In genomic region chr7:87474046-87474445, GRCh38 we compare ENCODE assay signal across 10 cellular contexts. TPM values are rescaled to one million over a fixed set of nuclear protein-coding genes. Genes with fewer than 3 reads are reported as not detected.
DNase-seq lines count a peak whose midpoint lies in the region; TF ChIP-seq lines count a peak whose summit lies in the region.
"Had no signal": no experiment of that assay in that cellular context is flagged by ENCODE, and none has a peak within 500 bp of the region (broad histone marks: within the 10 kb centered on the region; RNA-seq: fewer than 3 reads in every experiment).

No MANE protein-coding gene starts in this region.

- peak overlapping the region; percentile 64 for H3K4me3 Mint-ChIP-seq in mesothelial cell of epicardium

- H3K27me3 Mint-ChIP-seq in mesothelial cell of epicardium (ENCODE audit: low read depth): peaks cover 27% of the 10 kb centered on the region

- DNase-seq in SJSA1 (ENCODE audit: low read depth in 1 of 2, low spot score in 2 of 2): peak in 1 of 2 experiments; percentile 12
- DNase-seq in mesothelial cell of epicardium (ENCODE audit: low spot score in 2 of 2, unreplicated experiment in 2 of 2): no peak
- no peak for DNase-seq in RPMI8226
- DNase-seq in NCI-H1092 treated with DMSO at 0.1 percent for 48 hours (lab: John Stamatoyannopoulos, UW): no peak
- DNase-seq in NCI-H446 treated with DMSO at 0.1 percent for 48 hours (lab: John Stamatoyannopoulos, UW): no peak
- no peak for DNase-seq in NCI-H2227 (lab: John Stamatoyannopoulos, UW; ENCODE audit: unreplicated experiment)
- DNase-seq: NCI-H526 treated with DMSO at 0.1 percent for 48 hours, WERI-Rb-1 had no signal

- no peak overlapping the region for H3K27ac Mint-ChIP-seq in mesothelial cell of epicardium

- peak overlapping the region; percentile 63; the same call in 1 of the 2 replicates for H3K4me3 ChIP-seq in GM08714 (ENCODE audit: low read length)
- H3K4me3 ChIP-seq in HEK293 (ENCODE audit: low read depth, low read length): no peak overlapping the region
- peak overlapping the region; percentile 62 for H3K4me3 ChIP-seq in SJSA1

- H3K36me3 Mint-ChIP-seq in mesothelial cell of epicardium: no peaks in the 10 kb centered on the region

- no peaks in the 10 kb centered on the region for H3K9me3 Mint-ChIP-seq in mesothelial cell of epicardium

- H3K4me1 ChIP-seq in HEK293 (ENCODE audit: control insufficient read depth, insufficient read depth, low read length): peaks cover 10% of the 10 kb centered on the region
- H3K4me1 ChIP-seq in SJSA1 (replicated peaks): peaks cover 31% of the 10 kb centered on the region

- TF ChIP-seq CTCF in HEK293 (tag by site-specific recombination; IDR thresholded peaks at IDR 0.05) (no peak), mesothelial cell of epicardium (IDR thresholded peaks at IDR 0.05; ENCODE audit: unreplicated experiment) (no peak)

- H3K9me3 ChIP-seq in HEK293 (ENCODE audit: control insufficient read depth, insufficient read depth, low read depth, low read length): no peaks in the 10 kb centered on the region
- no peaks in the 10 kb centered on the region for H3K9me3 ChIP-seq in SJSA1 (replicated peaks)

- H3K27ac ChIP-seq in HEK293 (ENCODE audit: extremely low read depth, low read depth, low read length) (no peak overlapping the region), SJSA1 (peak overlapping the region; percentile 98)
- H3K27ac ChIP-seq: WERI-Rb-1 had no signal

- CTCF ChIA-PET in HEK293 (lab: Yijun Ruan, JAX): no interaction called here

- POLR2A ChIA-PET in HEK293 (lab: Yijun Ruan, JAX): no interaction called here

- no peaks in the 10 kb centered on the region for H3K36me3 ChIP-seq in HEK293 (ENCODE audit: control insufficient read depth in 2 of 2, insufficient read depth in 1 of 2, low read length in 2 of 2)
- H3K36me3 ChIP-seq in SJSA1: peaks cover 8% of the 10 kb centered on the region; the same call in 1 of the 2 replicates
- H3K36me3 ChIP-seq: WERI-Rb-1 had no signal

- H3K27me3 ChIP-seq in SJSA1 (replicated peaks): no peaks in the 10 kb centered on the region

- peaks cover 10% of the 10 kb centered on the region for H3K4me1 Mint-ChIP-seq in mesothelial cell of epicardium

TF ChIP-seq in HEK293, 187 proteins besides CTCF, POLR2A, EP300 and RAD21:
- TF ChIP-seq, protein P1, sequence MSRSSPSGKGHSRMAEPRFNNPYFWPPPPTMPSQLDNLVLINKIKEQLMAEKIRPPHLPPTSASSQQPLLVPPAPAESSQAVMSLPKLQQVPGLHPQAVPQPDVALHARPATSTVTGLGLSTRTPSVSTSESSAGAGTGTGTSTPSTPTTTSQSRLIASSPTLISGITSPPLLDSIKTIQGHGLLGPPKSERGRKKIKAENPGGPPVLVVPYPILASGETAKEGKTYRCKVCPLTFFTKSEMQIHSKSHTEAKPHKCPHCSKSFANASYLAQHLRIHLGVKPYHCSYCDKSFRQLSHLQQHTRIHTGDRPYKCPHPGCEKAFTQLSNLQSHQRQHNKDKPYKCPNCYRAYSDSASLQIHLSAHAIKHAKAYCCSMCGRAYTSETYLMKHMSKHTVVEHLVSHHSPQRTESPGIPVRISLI (tag by site-specific recombination; IDR thresholded peaks at IDR 0.05): no peak
- TF ChIP-seq PRDM1 (tag by site-specific recombination; IDR thresholded peaks at IDR 0.05): 0 out of 2 replicates have a peak, but pooled peaks have one; percentile 19
- no peak for TF ChIP-seq IKZF3 (tag by site-specific recombination; IDR thresholded peaks at IDR 0.05)

RNA-seq across cellular contexts. Expression of gene ABCB4, which starts 1.4 kb away (rescaled TPM):
- total RNA-seq in SJSA1 (2014; rRNA removed; shearing (Covaris generic)): 15.0 and 16.1 TPM in 2 replicates
- total RNA-seq in mesothelial cell of epicardium: 2.1 to 2.3 TPM (median 2.3 TPM) in 3 replicates
